ENCODE assay signal across 17 cellular contexts in genomic region chr12:4766445-4766844, GRCh38. TPM values are rescaled to one million over a fixed set of nuclear protein-coding genes. Genes with fewer than 3 reads are reported as not detected.
DNase-seq lines count a peak whose midpoint lies in the region; ATAC-seq and TF ChIP-seq lines count a peak whose summit lies in the region.
"Had no signal": no experiment of that assay in that cellular context is flagged by ENCODE, and none has a peak within 500 bp of the region (broad histone marks: within the 10 kb centered on the region; RNA-seq: fewer than 3 reads in every experiment).

No MANE protein-coding gene starts in this region.

- no peak overlapping the region for H3K4me3 ChIP-seq in left ventricle myocardium inferior
- H3K4me3 ChIP-seq: BLaER1, HAP-1 had no signal

- no peaks in the 10 kb centered on the region for H3K36me3 ChIP-seq in left ventricle myocardium inferior
- H3K36me3 ChIP-seq: BLaER1, HAP-1 had no signal

- DNase-seq in Right ventricle myocardium inferior (ENCODE audit: missing footprints): no peak
- DNase-seq in cardiac septum (ENCODE audit: low spot score): no peak
- DNase-seq in left ventricle myocardium superior: no peak
- no peak for DNase-seq in left ventricle myocardium inferior
- no peak for DNase-seq in sciatic nerve (ENCODE audit: low spot score)
- no peak for DNase-seq in ecto neural progenitor cell (ENCODE audit: low spot score)
- DNase-seq: Caco-2; CD4-positive, CD25-positive, alpha-beta regulatory T cell; CD8-positive, alpha-beta T cell; DMS153; DND-41; GOT3; HFFc6 had no signal

- H3K27me3 ChIP-seq in left ventricle myocardium inferior (ENCODE audit: low read depth): no peaks in the 10 kb centered on the region
- H3K27me3 ChIP-seq: BLaER1 had no signal

- H3K4me1 ChIP-seq in left ventricle myocardium inferior: peaks cover 55% of the 10 kb centered on the region
- H3K4me1 ChIP-seq: BLaER1, Caco-2, HAP-1 had no signal

- intact Hi-C loops in Right ventricle myocardium inferior (cut with DNase I): no loop called here
- intact Hi-C loops in cardiac septum (cut with DNase I): no loop called here
- intact Hi-C loops in left ventricle myocardium superior (cut with micrococcal nuclease): no loop called here
- intact Hi-C loops in left ventricle myocardium inferior (cut with micrococcal nuclease): no loop called here
- intact Hi-C loops in sciatic nerve (cut with DNase I): no loop called here

- TF ChIP-seq CTCF in left ventricle myocardium inferior (IDR thresholded peaks at IDR 0.05; ENCODE audit: borderline replicate concordance): no peak

- H3K27ac ChIP-seq in left ventricle myocardium inferior (replicated peaks): no peak overlapping the region
- H3K27ac ChIP-seq: 22Rv1, BLaER1, C4-2B had no signal

- H3K9me3 ChIP-seq in left ventricle myocardium inferior (replicated peaks): no peaks in the 10 kb centered on the region
- H3K9me3 ChIP-seq: BLaER1, Caco-2, HAP-1 had no signal

- ATAC-seq in Right ventricle myocardium inferior (peak; percentile 54), left ventricle myocardium superior (peak; percentile 52), sciatic nerve (peak; percentile 69)
- ATAC-seq: CD8-positive, alpha-beta T cell had no signal

RNA-seq across cellular contexts. Expression of gene GALNT8, which starts 46.2 kb away (rescaled TPM):
- total RNA-seq in Right ventricle myocardium inferior (2.7 TPM), cardiac septum (2.4 TPM), left ventricle myocardium superior (1.7 TPM), left ventricle myocardium inferior (1.5 TPM), sciatic nerve (3.7 TPM)
- total RNA-seq: Caco-2, HFFc6 had no signal
